8 cellular contexts compared by ENCODE assay signal in genomic region chr1:45493116-45493697, GRCh38. TPM values are rescaled to one million over a fixed set of nuclear protein-coding genes. Genes with fewer than 3 reads are reported as not detected.
DNase-seq lines count a peak whose midpoint lies in the region; ATAC-seq, FAIRE-seq and TF ChIP-seq lines count a peak whose summit lies in the region.

No MANE protein-coding gene starts in this region.

- no peaks in the 10 kb centered on the region for H3K36me3 ChIP-seq in endothelial cell of umbilical vein (ENCODE audit: control insufficient read depth in 2 of 2, extremely low read depth in 1 of 2, insufficient read depth in 2 of 2, low read length in 2 of 2)

- intact Hi-C loops in endothelial cell of umbilical vein (cut with micrococcal nuclease): loop anchor here (1.0 to 10.0 kb wide), 3 partner anchors 134 to 658 kb away; no protein-coding TSS in a partner anchor

- TF ChIP-seq CTCF in AG10803 (conservative IDR thresholded peaks at IDR 0.05; ENCODE audit: low read length) (peak; percentile 53), GM12874 (IDR thresholded peaks at IDR 0.05; ENCODE audit: insufficient read depth, low read depth, low read length) (peak; percentile 50), endothelial cell of umbilical vein (IDR thresholded peaks at IDR 0.05; ENCODE audit: extremely low read depth in 1 of 2, insufficient read depth in 1 of 2, low read depth in 1 of 2, low read length in 2 of 2) (peak; percentile 40 to 53), omental fat pad (IDR thresholded peaks at IDR 0.05) (no peak)

- no peak for TF ChIP-seq POLR2A in endothelial cell of umbilical vein (IDR thresholded peaks at IDR 0.05; ENCODE audit: low read depth, low read length)

- FAIRE-seq in endothelial cell of umbilical vein (lab: Jason Lieb, UNC): peak; percentile 77

- DNase-seq in AG10803 (ENCODE audit: low read depth): peak; percentile 52
- peak; percentile 62 for DNase-seq in NCI-H2171 treated with DMSO at 0.1 percent for 48 hours (lab: John Stamatoyannopoulos, UW)
- peak; percentile 49 for DNase-seq in activated CD4-positive, alpha-beta T cell treated with anti-CD3 and anti-CD28 coated beads, Interleukin-2, amount 50 U/mL, for 1 hour
- peak; percentile 64 for DNase-seq in endothelial cell of umbilical vein (ENCODE audit: low read depth, low spot score)
- peak; percentile 32 for DNase-seq in omental fat pad (ENCODE audit: low spot score)

- no peak overlapping the region for H3K4me2 ChIP-seq in endothelial cell of umbilical vein (ENCODE audit: insufficient read depth, low read length)

- H3K9me1 ChIP-seq in endothelial cell of umbilical vein (replicated peaks; ENCODE audit: control insufficient read depth, extremely low read depth, insufficient read depth, low read length): no peaks in the 10 kb centered on the region

- peaks cover 6% of the 10 kb centered on the region for H3K4me1 ChIP-seq in endothelial cell of umbilical vein (ENCODE audit: control insufficient read depth, extremely low read depth, insufficient read depth, low read length)

- no peaks in the 10 kb centered on the region for H3K9me3 ChIP-seq in endothelial cell of umbilical vein (replicated peaks; ENCODE audit: control insufficient read depth, insufficient read depth, low read length)

- no peak overlapping the region for H3K4me3 ChIP-seq in AG10803 (ENCODE audit: low read length)
- H3K4me3 ChIP-seq in endothelial cell of umbilical vein (replicated peaks in 1 of 3; ENCODE audit: insufficient read depth in 1 of 3, low read depth in 1 of 3, low read length in 3 of 3): no peak overlapping the region

- no peaks in the 10 kb centered on the region for H4K20me1 ChIP-seq in endothelial cell of umbilical vein (replicated peaks; ENCODE audit: control insufficient read depth, extremely low read depth, insufficient read depth, low read length)

- CTCF ChIA-PET in endothelial cell of umbilical vein (lab: Charles Lee): interaction anchor here (0.8 to 9.8 kb wide), 24 partner anchors 8 to 700 kb away, joined by 3 to 457 read pairs (median 6); partner anchors contain the start of genes HECTD3, MUTYH, PRDX1 and TOE1

- ATAC-seq in omental fat pad (ENCODE audit: low FRiP score) (no peak), HG03139 (IDR thresholded peaks at IDR 0.05; ENCODE audit: unreplicated experiment) (no peak), HG02852 (IDR thresholded peaks at IDR 0.05; ENCODE audit: unreplicated experiment) (no peak)

- dilution Hi-C loops in endothelial cell of umbilical vein (cut with MboI; ENCODE audit: extremely low pct_ligation_motif_present, low sequenced_read_pairs): loop anchor here (25.0 kb wide), 1 partner anchor 131 kb away; no protein-coding TSS in a partner anchor

- no peak overlapping the region for H2AFZ ChIP-seq in endothelial cell of umbilical vein (ENCODE audit: low read depth, low read length)

- POLR2A ChIA-PET in endothelial cell of umbilical vein (lab: Charles Lee): interaction anchor here (0.6 to 4.3 kb wide), 5 partner anchors 28 to 762 kb away, joined by 3 to 28 read pairs (median 5); partner anchors contain the start of gene PRDX1

- H3K9ac ChIP-seq in endothelial cell of umbilical vein (replicated peaks; ENCODE audit: extremely low read depth, insufficient read depth, low read length): no peak overlapping the region

- H3K27me3 ChIP-seq in endothelial cell of umbilical vein (ENCODE audit: control insufficient read depth in 2 of 2, insufficient read depth in 2 of 2, low read length in 2 of 2): peaks cover 8 to 10% of the 10 kb centered on the region in 2 experiments

- no peaks in the 10 kb centered on the region for H3K79me2 ChIP-seq in endothelial cell of umbilical vein (ENCODE audit: control insufficient read depth, insufficient read depth, low read length)

- BruUV-seq in endothelial cell of umbilical vein (replicated peaks; lab: Mats Ljungman, UMichigan): no TSS peak

- H3K27ac ChIP-seq in endothelial cell of umbilical vein (ENCODE audit: insufficient read depth, low read depth, low read length): no peak overlapping the region

TF ChIP-seq in endothelial cell of umbilical vein, 7 proteins besides CTCF, POLR2A, EP300 and RAD21:
- TF ChIP-seq MYC (IDR thresholded peaks at IDR 0.05; ENCODE audit: low read depth, low read length) (no peak), POLR2AphosphoS5 (IDR thresholded peaks at IDR 0.05; ENCODE audit: insufficient read depth, low read depth, low read length) (no peak), GATA2 (IDR thresholded peaks at IDR 0.05; ENCODE audit: insufficient read depth, insufficient read length, low read depth, low read length) (no peak), JUN (IDR thresholded peaks at IDR 0.05; ENCODE audit: borderline replicate concordance, insufficient read depth, insufficient read length, low read depth) (no peak), MAX (IDR thresholded peaks at IDR 0.05; ENCODE audit: insufficient read depth, insufficient read length) (no peak), FOS (IDR thresholded peaks at IDR 0.05; ENCODE audit: borderline replicate concordance, insufficient read depth, low read length) (no peak), EZH2 (IDR thresholded peaks at IDR 0.05; ENCODE audit: borderline replicate concordance, low read depth, low read length, severe bottlenecking) (no peak)

RNA-seq across cellular contexts. Expression of gene TESK2, which starts 2.2 kb away (rescaled TPM):
- total RNA-seq in endothelial cell of umbilical vein (2.1 and 2.2 TPM in 2 replicates), omental fat pad (1 to 10 TPM; 1.4 to 4.3 (median 3.7) TPM)
- 2.3 and 2.6 TPM in 2 replicates for polyA plus RNA-seq in endothelial cell of umbilical vein
- 2.4 and 2.5 TPM in 2 replicates for polyA plus RNA-seq in endothelial cell of umbilical vein (2011; cell fraction: cytosol; rRNA removed)
- 3.1 and 4.9 TPM in 2 replicates for polyA plus RNA-seq in endothelial cell of umbilical vein (2011; cell fraction: nucleus; rRNA removed)
- 0.78 and 1.1 TPM in 2 replicates for polyA plus RNA-seq in endothelial cell of umbilical vein (2012)
- 2.7 TPM in 2 replicates for polyA minus RNA-seq in endothelial cell of umbilical vein
- 1.3 TPM for polyA minus RNA-seq in endothelial cell of umbilical vein (2011; cell fraction: cytosol; rRNA and poly(A)+ RNA removed)
- polyA minus RNA-seq in endothelial cell of umbilical vein (2011; cell fraction: nucleus; rRNA and poly(A)+ RNA removed): 1.3 and 2.1 TPM in 2 replicates

RNA-seq across cellular contexts. Expression of gene CCDC163, which starts 6.7 kb away (rescaled TPM):
- total RNA-seq in endothelial cell of umbilical vein (2.0 and 2.6 TPM in 2 replicates), omental fat pad (1 to 10 TPM in 1 of 4 donors, under 1 TPM in 3; 0.44 to 1.3 (median 0.67) TPM)
- polyA plus RNA-seq in endothelial cell of umbilical vein: 2.3 and 2.7 TPM in 2 replicates
- polyA plus RNA-seq in endothelial cell of umbilical vein (2011; cell fraction: cytosol; rRNA removed): 1.8 and 2.0 TPM in 2 replicates
- 0.84 and 1.3 TPM in 2 replicates for polyA plus RNA-seq in endothelial cell of umbilical vein (2011; cell fraction: nucleus; rRNA removed)
- polyA plus RNA-seq in endothelial cell of umbilical vein (2012): 1.7 and 2.3 TPM in 2 replicates
- 2.1 and 2.9 TPM in 2 replicates for polyA minus RNA-seq in endothelial cell of umbilical vein
- 2.9 TPM for polyA minus RNA-seq in endothelial cell of umbilical vein (2011; cell fraction: cytosol; rRNA and poly(A)+ RNA removed)
- 0.77 and 1.3 TPM in 2 replicates for polyA minus RNA-seq in endothelial cell of umbilical vein (2011; cell fraction: nucleus; rRNA and poly(A)+ RNA removed)

RNA-seq across cellular contexts. Expression of gene MMACHC, which starts 6.9 kb away (rescaled TPM):
- total RNA-seq in endothelial cell of umbilical vein: 6.0 and 6.9 TPM in 2 replicates
- polyA plus RNA-seq in endothelial cell of umbilical vein: 4.6 and 4.7 TPM in 2 replicates
- 3.0 and 3.1 TPM in 2 replicates for polyA plus RNA-seq in endothelial cell of umbilical vein (2011; cell fraction: cytosol; rRNA removed)
- polyA plus RNA-seq in endothelial cell of umbilical vein (2011; cell fraction: nucleus; rRNA removed): 1.3 and 2.1 TPM in 2 replicates
- 3.2 and 3.4 TPM in 2 replicates for polyA plus RNA-seq in endothelial cell of umbilical vein (2012)
- polyA minus RNA-seq in endothelial cell of umbilical vein: 6.5 and 10.5 TPM in 2 replicates
- polyA minus RNA-seq in endothelial cell of umbilical vein (2011; cell fraction: cytosol; rRNA and poly(A)+ RNA removed): 12.4 TPM
- polyA minus RNA-seq in endothelial cell of umbilical vein (2011; cell fraction: nucleus; rRNA and poly(A)+ RNA removed): 0.82 and 1.5 TPM in 2 replicates
- total RNA-seq in omental fat pad: 1 to 10 TPM; 1.8 to 4.4 (median 3.2) TPM

RNA-seq across cellular contexts. Expression of gene PRDX1, which starts 28.5 kb away (rescaled TPM):
- total RNA-seq in endothelial cell of umbilical vein: 681 and 685 TPM in 2 replicates
- polyA plus RNA-seq in endothelial cell of umbilical vein: 500 and 622 TPM in 2 replicates
- 609 and 648 TPM in 2 replicates for polyA plus RNA-seq in endothelial cell of umbilical vein (2011; cell fraction: cytosol; rRNA removed)
- polyA plus RNA-seq in endothelial cell of umbilical vein (2011; cell fraction: nucleus; rRNA removed): 266 and 322 TPM in 2 replicates
- polyA plus RNA-seq in endothelial cell of umbilical vein (2012): 755 and 1,222 TPM in 2 replicates
- 370 and 390 TPM in 2 replicates for polyA minus RNA-seq in endothelial cell of umbilical vein
- 392 TPM for polyA minus RNA-seq in endothelial cell of umbilical vein (2011; cell fraction: cytosol; rRNA and poly(A)+ RNA removed)
- polyA minus RNA-seq in endothelial cell of umbilical vein (2011; cell fraction: nucleus; rRNA and poly(A)+ RNA removed): 79.7 and 90.1 TPM in 2 replicates
- total RNA-seq in omental fat pad: 100 to 1,000 TPM; 194 to 363 (median 269) TPM

RNA-seq across cellular contexts. Expression of gene AKR1A1, which starts 57.4 kb away (rescaled TPM):
- 166 and 172 TPM in 2 replicates for total RNA-seq in endothelial cell of umbilical vein
- polyA plus RNA-seq in endothelial cell of umbilical vein: 216 and 227 TPM in 2 replicates
- 211 and 221 TPM in 2 replicates for polyA plus RNA-seq in endothelial cell of umbilical vein (2011; cell fraction: cytosol; rRNA removed)
- polyA plus RNA-seq in endothelial cell of umbilical vein (2011; cell fraction: nucleus; rRNA removed): 187 and 203 TPM in 2 replicates
- polyA plus RNA-seq in endothelial cell of umbilical vein (2012): 109 and 119 TPM in 2 replicates
- 183 and 200 TPM in 2 replicates for polyA minus RNA-seq in endothelial cell of umbilical vein
- polyA minus RNA-seq in endothelial cell of umbilical vein (2011; cell fraction: cytosol; rRNA and poly(A)+ RNA removed): 71.2 TPM
- polyA minus RNA-seq in endothelial cell of umbilical vein (2011; cell fraction: nucleus; rRNA and poly(A)+ RNA removed): 47.4 and 57.1 TPM in 2 replicates
- 100 to 1,000 TPM in 1 of 4 donors, 10 to 100 TPM in 3; 76.6 to 114 (median 86.2) TPM for total RNA-seq in omental fat pad

Comparison
In these comparisons a context has a peak if more than half of its experiments do, and no peak if none do; other contexts are left out.
1. CTCF ChIP-seq: peak in AG10803 (single experiment), GM12874 (single experiment) and endothelial cell of umbilical vein (2 of 2); none in omental fat pad (0 of 3).
2. Peak in every context shown above with its lines, with median percentiles within 50 percentile points of each other: DNase-seq.